In the genomic region with DNA sequence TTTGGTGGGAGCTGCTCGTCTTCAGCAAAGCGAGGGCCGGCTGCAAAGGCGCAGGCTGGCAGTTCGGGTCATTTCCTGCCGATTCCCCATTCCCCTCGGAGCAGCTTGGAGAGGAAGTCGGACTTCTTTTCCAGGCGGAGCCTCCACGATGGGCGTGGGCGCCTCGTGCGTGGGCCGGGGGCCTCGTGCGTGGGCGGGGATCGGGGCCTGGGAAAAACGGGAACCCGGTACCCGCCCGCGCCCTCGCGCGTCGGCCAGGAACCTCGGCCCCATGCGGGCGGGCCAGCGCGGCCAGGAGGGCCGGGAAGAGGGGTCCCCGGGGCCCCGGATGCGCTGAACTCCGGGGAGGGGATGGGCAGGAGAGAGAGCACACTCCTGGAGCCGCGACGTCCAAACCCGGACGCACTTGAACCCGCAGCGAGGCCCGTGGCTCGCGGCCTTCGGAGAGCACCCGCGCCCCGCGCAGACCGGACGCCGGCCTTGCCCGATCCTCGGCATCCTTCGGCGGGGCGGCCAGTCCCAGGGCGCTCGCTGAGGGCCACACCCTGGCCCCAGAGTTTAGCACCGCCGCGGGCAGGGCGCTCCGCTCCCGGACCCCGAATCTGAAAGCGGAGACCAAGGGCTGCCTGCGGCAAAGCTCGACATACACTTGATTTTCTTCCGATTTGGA, we compare ENCODE assay signal across 8 cellular contexts.
DNase-seq lines count a peak whose midpoint lies in the region; ATAC-seq, FAIRE-seq and TF ChIP-seq lines count a peak whose summit lies in the region.

No MANE protein-coding gene starts in this region.

- POLR2A ChIA-PET in SK-N-SH (lab: Yijun Ruan, JAX): interaction anchor here (0.6 to 3.4 kb wide), 15 partner anchors 48 to 526 kb away, joined by 3 to 45 read pairs (median 6); a partner anchor contains a TSS

- peaks cover 24% of the 10 kb centered on the region for H3K79me2 ChIP-seq in SK-N-SH (ENCODE audit: insufficient read depth)

- TF ChIP-seq CTCF in BE2C (IDR thresholded peaks at IDR 0.05; ENCODE audit: low read depth, low read length): no peak
- TF ChIP-seq CTCF in SK-N-SH (IDR thresholded peaks at IDR 0.05): no peak
- no peak for TF ChIP-seq CTCF in endothelial cell (IDR thresholded peaks at IDR 0.05; ENCODE audit: unreplicated experiment)

- TF ChIP-seq EP300 in SK-N-SH (IDR thresholded peaks at IDR 0.05; ENCODE audit: borderline replicate concordance in 1 of 2, low read depth in 1 of 2, low read length in 1 of 2): no peak; a peak in 1 of 4 replicates

- peaks cover 9% of the 10 kb centered on the region for H3K4me1 Mint-ChIP-seq in endothelial cell (ENCODE audit: unreplicated experiment)

- peaks cover 2% of the 10 kb centered on the region for H3K27me3 Mint-ChIP-seq in endothelial cell (ENCODE audit: unreplicated experiment)

- TF ChIP-seq RAD21 in SK-N-SH (IDR thresholded peaks at IDR 0.05; ENCODE audit: low read length): no peak

- H3K36me3 ChIP-seq in BE2C (no peaks in the 10 kb centered on the region), SK-N-SH (replicated peaks in 1 of 2; ENCODE audit: control insufficient read depth in 1 of 2, insufficient read depth in 2 of 2, low read length in 1 of 2) (peaks cover under 1 to 2% of the 10 kb centered on the region in 2 experiments)

- no peak for FAIRE-seq in urothelium cell line (lab: Jason Lieb, UNC)

- H3K36me3 Mint-ChIP-seq in endothelial cell (ENCODE audit: low read depth, unreplicated experiment): no peaks in the 10 kb centered on the region

- H3K27me3 ChIP-seq in BE2C (no peaks in the 10 kb centered on the region), SK-N-SH (ENCODE audit: insufficient read depth) (no peaks in the 10 kb centered on the region)

- WGBS in SK-N-SH (ENCODE audit: low lambda C conversion rate): under 1% methylated on average over 45 of the region's 74 CpGs

- H3K9me2 ChIP-seq in SK-N-SH: no peaks in the 10 kb centered on the region

- H3K4me2 ChIP-seq in SK-N-SH: peak overlapping the region; percentile 90

- peaks cover 19% of the 10 kb centered on the region for H3F3A ChIP-seq in SK-N-SH (replicated peaks; ENCODE audit: insufficient read depth)

- in situ Hi-C loops in KBM-7 (cut with MboI; ENCODE audit: low pct_unique_long_range_greater_than_20kb, low sequenced_read_pairs): loop anchor here (10.0 kb wide), 1 partner anchor 513 kb away; a partner anchor contains a TSS

- DNase-seq in BE2C (peak; percentile 43), SK-N-SH (peak; percentile 84), endothelial cell (ENCODE audit: low spot score) (peak; percentile 56), mucosa of gallbladder (ENCODE audit: low spot score) (peak; percentile 10), urothelium cell line (ENCODE audit: low spot score) (peak; percentile 76), KBM-7 (no peak)

- H3K9me3 Mint-ChIP-seq in endothelial cell (ENCODE audit: unreplicated experiment): no peaks in the 10 kb centered on the region

- H3K4me1 ChIP-seq in BE2C (no peaks in the 10 kb centered on the region), SK-N-SH (ENCODE audit: control insufficient read depth in 1 of 2, insufficient read depth in 2 of 2, low read depth in 1 of 2, low read length in 1 of 2) (peaks cover 24 to 26% of the 10 kb centered on the region in 2 experiments; a peak in 3 of 4 replicates)

- peak overlapping the region; percentile 99 for H2AFZ ChIP-seq in SK-N-SH (ENCODE audit: low read depth)

- H3K4me3 ChIP-seq in BE2C (ENCODE audit: low read depth, low read length): peak overlapping the region; percentile 66
- peak overlapping the region; percentile 75 to 82 for H3K4me3 ChIP-seq in SK-N-SH (ENCODE audit: low read depth in 2 of 2, low read length in 1 of 2)

- ATAC-seq in GM18868 (IDR thresholded peaks at IDR 0.05; ENCODE audit: unreplicated experiment): peak; percentile 21
- peak; percentile 30 for ATAC-seq in HG03064 (IDR thresholded peaks at IDR 0.05; ENCODE audit: low read depth, unreplicated experiment)

- peak overlapping the region; percentile 73 to 96 for H3K27ac ChIP-seq in SK-N-SH (ENCODE audit: low read depth in 2 of 2, low read length in 1 of 2)

- CTCF ChIA-PET in SK-N-SH (lab: Yijun Ruan, JAX): interaction anchor here (0.6 to 31.9 kb wide), 43 partner anchors 9 to 540 kb away, joined by 3 to 1047 read pairs (median 5); a partner anchor contains a TSS

- peak overlapping the region; percentile 91 for H3K9ac ChIP-seq in SK-N-SH

- H4K20me1 ChIP-seq in SK-N-SH (ENCODE audit: insufficient read depth): no peaks in the 10 kb centered on the region

- H3K9me3 ChIP-seq in BE2C (no peaks in the 10 kb centered on the region), SK-N-SH (no peaks in the 10 kb centered on the region)

- peak overlapping the region; percentile 86 for H3K4me3 Mint-ChIP-seq in endothelial cell (ENCODE audit: unreplicated experiment)

- H3K27ac Mint-ChIP-seq in endothelial cell (ENCODE audit: unreplicated experiment): no peak overlapping the region

TF ChIP-seq in SK-N-SH, 30 proteins besides CTCF, POLR2A, EP300 and RAD21:
- TF ChIP-seq MEF2A (IDR thresholded peaks at IDR 0.05; ENCODE audit: borderline replicate concordance, low read depth): no peak
- no peak; the same call in 1 of the 2 replicates for TF ChIP-seq SMC3 (IDR thresholded peaks at IDR 0.05; ENCODE audit: low read depth, low read length)
- TF ChIP-seq GABPA (IDR thresholded peaks at IDR 0.05; ENCODE audit: low read depth): peak; percentile 46
- TF ChIP-seq NRF1 (IDR thresholded peaks at IDR 0.05; ENCODE audit: low read depth, low read length): no peak
- TF ChIP-seq, protein P1, sequence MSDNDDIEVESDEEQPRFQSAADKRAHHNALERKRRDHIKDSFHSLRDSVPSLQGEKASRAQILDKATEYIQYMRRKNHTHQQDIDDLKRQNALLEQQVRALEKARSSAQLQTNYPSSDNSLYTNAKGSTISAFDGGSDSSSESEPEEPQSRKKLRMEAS (IDR thresholded peaks at IDR 0.05; ENCODE audit: low read depth): peak; percentile 65; the same call in 1 of the 2 replicates
- peak; percentile 31; the same call in 1 of the 2 replicates for TF ChIP-seq TAF1 (IDR thresholded peaks at IDR 0.05; ENCODE audit: borderline replicate concordance, low read depth, low read length)
- TF ChIP-seq CHD2 (IDR thresholded peaks at IDR 0.05; ENCODE audit: low read length, partially characterized antibody): peak; percentile 6
- no peak for TF ChIP-seq NFIC (IDR thresholded peaks at IDR 0.05; ENCODE audit: borderline replicate concordance)
- TF ChIP-seq POLR2AphosphoS5 (IDR thresholded peaks at IDR 0.05; ENCODE audit: low read depth, low read length): 0 out of 2 replicates have a peak, but pooled peaks have one; percentile 62
- TF ChIP-seq, protein P2, sequence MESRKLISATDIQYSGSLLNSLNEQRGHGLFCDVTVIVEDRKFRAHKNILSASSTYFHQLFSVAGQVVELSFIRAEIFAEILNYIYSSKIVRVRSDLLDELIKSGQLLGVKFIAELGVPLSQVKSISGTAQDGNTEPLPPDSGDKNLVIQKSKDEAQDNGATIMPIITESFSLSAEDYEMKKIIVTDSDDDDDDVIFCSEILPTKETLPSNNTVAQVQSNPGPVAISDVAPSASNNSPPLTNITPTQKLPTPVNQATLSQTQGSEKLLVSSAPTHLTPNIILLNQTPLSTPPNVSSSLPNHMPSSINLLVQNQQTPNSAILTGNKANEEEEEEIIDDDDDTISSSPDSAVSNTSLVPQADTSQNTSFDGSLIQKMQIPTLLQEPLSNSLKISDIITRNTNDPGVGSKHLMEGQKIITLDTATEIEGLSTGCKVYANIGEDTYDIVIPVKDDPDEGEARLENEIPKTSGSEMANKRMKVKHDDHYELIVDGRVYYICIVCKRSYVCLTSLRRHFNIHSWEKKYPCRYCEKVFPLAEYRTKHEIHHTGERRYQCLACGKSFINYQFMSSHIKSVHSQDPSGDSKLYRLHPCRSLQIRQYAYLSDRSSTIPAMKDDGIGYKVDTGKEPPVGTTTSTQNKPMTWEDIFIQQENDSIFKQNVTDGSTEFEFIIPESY (IDR thresholded peaks at IDR 0.05; ENCODE audit: borderline replicate concordance, low read depth): no peak
- TF ChIP-seq, protein P3, sequence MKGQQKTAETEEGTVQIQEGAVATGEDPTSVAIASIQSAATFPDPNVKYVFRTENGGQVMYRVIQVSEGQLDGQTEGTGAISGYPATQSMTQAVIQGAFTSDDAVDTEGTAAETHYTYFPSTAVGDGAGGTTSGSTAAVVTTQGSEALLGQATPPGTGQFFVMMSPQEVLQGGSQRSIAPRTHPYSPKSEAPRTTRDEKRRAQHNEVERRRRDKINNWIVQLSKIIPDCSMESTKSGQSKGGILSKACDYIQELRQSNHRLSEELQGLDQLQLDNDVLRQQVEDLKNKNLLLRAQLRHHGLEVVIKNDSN (IDR thresholded peaks at IDR 0.05; ENCODE audit: borderline replicate concordance, low read depth): 0 out of 2 replicates have a peak, but pooled peaks have one; percentile 6
- TF ChIP-seq, protein P4, sequence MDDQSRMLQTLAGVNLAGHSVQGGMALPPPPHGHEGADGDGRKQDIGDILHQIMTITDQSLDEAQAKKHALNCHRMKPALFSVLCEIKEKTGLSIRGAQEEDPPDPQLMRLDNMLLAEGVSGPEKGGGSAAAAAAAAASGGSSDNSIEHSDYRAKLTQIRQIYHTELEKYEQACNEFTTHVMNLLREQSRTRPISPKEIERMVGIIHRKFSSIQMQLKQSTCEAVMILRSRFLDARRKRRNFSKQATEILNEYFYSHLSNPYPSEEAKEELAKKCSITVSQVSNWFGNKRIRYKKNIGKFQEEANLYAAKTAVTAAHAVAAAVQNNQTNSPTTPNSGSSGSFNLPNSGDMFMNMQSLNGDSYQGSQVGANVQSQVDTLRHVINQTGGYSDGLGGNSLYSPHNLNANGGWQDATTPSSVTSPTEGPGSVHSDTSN (IDR thresholded peaks at IDR 0.05): no peak
- TF ChIP-seq YY1 (IDR thresholded peaks at IDR 0.05; ENCODE audit: low read depth): 0 out of 2 replicates have a peak, but pooled peaks have one; percentile 32
- no peak for TF ChIP-seq RFX5 (IDR thresholded peaks at IDR 0.05; ENCODE audit: low read length)
- TF ChIP-seq FOSL2 (IDR thresholded peaks at IDR 0.05; ENCODE audit: borderline replicate concordance, low read depth): no peak
- TF ChIP-seq SIN3A (IDR thresholded peaks at IDR 0.05; ENCODE audit: borderline replicate concordance, low read depth, low read length): no peak
- TF ChIP-seq GATA2 (CRISPR knock-in tag; IDR thresholded peaks at IDR 0.05): no peak
